Comparison of ENCODE assay signal across 17 cellular contexts in genomic region chr1:156006666-156007376, GRCh38. TPM values are rescaled to one million over a fixed set of nuclear protein-coding genes. Genes with fewer than 3 reads are reported as not detected.
DNase-seq lines count a peak whose midpoint lies in the region; ATAC-seq, FAIRE-seq and TF ChIP-seq lines count a peak whose summit lies in the region.
"Had no signal": no experiment of that assay in that cellular context is flagged by ENCODE, and none has a peak within 500 bp of the region (broad histone marks: within the 10 kb centered on the region; RNA-seq: fewer than 3 reads in every experiment).

No MANE protein-coding gene starts in this region.

- CTCF ChIA-PET in SK-N-SH (lab: Yijun Ruan, JAX), result interaction anchor here (1.4 to 3.3 kb wide), 4 partner anchors 17 to 756 kb away, joined by 3 to 12 read pairs (median 5); no protein-coding TSS in a partner anchor

- peaks cover 47% of the 10 kb centered on the region for H3F3A ChIP-seq in SK-N-SH (replicated peaks; ENCODE audit: insufficient read depth)

- WGBS in SK-N-SH (ENCODE audit: low lambda C conversion rate), result 83% methylated on average over 6 of the region's 7 CpGs
- 80 to 82% methylated on average over 6 to 7 of the region's 7 CpGs for WGBS in ectodermal cell, 2 experiments
- WGBS in pancreas, 2 donors, result 59 to 60% methylated on average over 7 of the region's 7 CpGs

- intact Hi-C loops in pancreas (cut with DNase I), result no loop called here

- no peak overlapping the region for H3K4me3 ChIP-seq in SK-N-SH (ENCODE audit: low read depth in 2 of 2, low read length in 1 of 2)
- no peak overlapping the region for H3K4me3 ChIP-seq in Karpas-422 (ENCODE audit: low read length)
- no peak overlapping the region for H3K4me3 ChIP-seq in ectodermal cell (ENCODE audit: insufficient read depth, low read depth, low read length)
- no peak overlapping the region for H3K4me3 ChIP-seq in pancreas
- H3K4me3 ChIP-seq: left ventricle myocardium inferior, transverse colon had no signal

- TF ChIP-seq EP300 in SK-N-SH (IDR thresholded peaks at IDR 0.05; ENCODE audit: borderline replicate concordance in 1 of 2, low read depth in 1 of 2, low read length in 1 of 2), result no peak

- H2AFZ ChIP-seq in SK-N-SH (ENCODE audit: low read depth), result no peak overlapping the region
- no peak overlapping the region for H2AFZ ChIP-seq in Karpas-422 (ENCODE audit: low read length)

- POLR2A ChIA-PET in SK-N-SH (lab: Yijun Ruan, JAX), result interaction anchor here (0.7 kb wide), 1 partner anchor 75 kb away, joined by 3 read pairs; no protein-coding TSS in a partner anchor

- TF ChIP-seq CTCF in SK-N-SH (IDR thresholded peaks at IDR 0.05) (no peak), pancreas (IDR thresholded peaks at IDR 0.05) (no peak)

- peaks cover 0 to 6% of the 10 kb centered on the region in 2 experiments; a peak in 1 of 4 replicates for H3K4me1 ChIP-seq in SK-N-SH (ENCODE audit: control insufficient read depth in 1 of 2, insufficient read depth in 2 of 2, low read depth in 1 of 2, low read length in 1 of 2)
- peaks cover 4% of the 10 kb centered on the region for H3K4me1 ChIP-seq in Karpas-422 (ENCODE audit: low read length)
- H3K4me1 ChIP-seq in ectodermal cell (ENCODE audit: control insufficient read depth, insufficient read depth, low read length), result peaks cover 22% of the 10 kb centered on the region
- no peaks in the 10 kb centered on the region for H3K4me1 ChIP-seq in pancreas
- H3K4me1 ChIP-seq: left ventricle myocardium inferior had no signal

- no peak overlapping the region for H3K27ac ChIP-seq in SK-N-SH (ENCODE audit: low read depth in 2 of 2, low read length in 1 of 2)
- H3K27ac ChIP-seq in Karpas-422 (ENCODE audit: low read length), result no peak overlapping the region
- H3K27ac ChIP-seq in ectodermal cell (ENCODE audit: insufficient read depth, low read depth, low read length, poor library complexity, severe bottlenecking), result peak overlapping the region; percentile 44
- peak overlapping the region in 1 of 4 donors; percentile 3 for H3K27ac ChIP-seq in pancreas
- H3K27ac ChIP-seq in substantia nigra (ENCODE audit: low read depth, low read length, poor library complexity, severe bottlenecking), result no peak overlapping the region
- H3K27ac ChIP-seq: left ventricle myocardium inferior had no signal

- H3K9me2 ChIP-seq in SK-N-SH (no peaks in the 10 kb centered on the region), Karpas-422 (replicated peaks; ENCODE audit: insufficient read depth, low read length) (no peaks in the 10 kb centered on the region)

- H3K9ac ChIP-seq in SK-N-SH (no peak overlapping the region), Karpas-422 (ENCODE audit: low read length) (no peak overlapping the region)

- no peak for FAIRE-seq in pancreas (lab: Jason Lieb, UNC)

- DNase-seq in SK-N-SH (no peak), Karpas-422 (peak; percentile 34), pancreas (peak in 1 of 6 donors; percentile 29), substantia nigra (lab: John Stamatoyannopoulos, UW) (no peak), DMS114 treated with DMSO at 0.1 percent for 48 hours (lab: John Stamatoyannopoulos, UW; ENCODE audit: unreplicated experiment) (no peak)
- no peak for DNase-seq in stimulated activated CD4-positive, alpha-beta T cell treated with anti-CD3 and anti-CD28 coated beads, Interleukin-15, amount 100 ng/mL, for 24 hours
- DNase-seq: 8988T; Caco-2; Kasumi-1; left ventricle myocardium inferior; NCI-H187; NCI-H748 treated with DMSO at 0.1 percent for 48 hours; SHP77 treated with DMSO at 0.1 percent for 48 hours; stimulated activated CD4-positive, alpha-beta T cell treated with anti-CD3 and anti-CD28 coated beads, Interleukin-12 subunit alpha, Interleukin-12 subunit beta, amount 100 ng/mL, for 4 hours; transverse colon had no signal

- H4K20me1 ChIP-seq in SK-N-SH (ENCODE audit: insufficient read depth) (no peaks in the 10 kb centered on the region; the same call in 1 of the 2 replicates), Karpas-422 (ENCODE audit: insufficient read depth, low read depth, low read length) (no peaks in the 10 kb centered on the region)

- H3K36me3 ChIP-seq in SK-N-SH (replicated peaks in 1 of 2; ENCODE audit: control insufficient read depth in 1 of 2, insufficient read depth in 2 of 2, low read length in 1 of 2), result peaks cover 26 to 29% of the 10 kb centered on the region in 2 experiments
- peaks cover 10% of the 10 kb centered on the region; the same call in 1 of the 2 replicates for H3K36me3 ChIP-seq in Karpas-422 (ENCODE audit: insufficient read depth, low read length)
- peaks cover 16% of the 10 kb centered on the region for H3K36me3 ChIP-seq in ectodermal cell (ENCODE audit: control insufficient read depth, insufficient read depth, low read length)
- H3K36me3 ChIP-seq in pancreas, result peaks cover 2 to 28% (median 19%) of the 10 kb centered on the region in 3 donors

- peak; percentile 32 for ATAC-seq in SK-N-SH treated with all-trans-retinoic acid at 6 μM for 48 hours
- peak in 3 of 4 donors; percentile 16 to 36 (median 27) for ATAC-seq in pancreas

- no peak overlapping the region for H3K4me2 ChIP-seq in SK-N-SH
- H3K4me2 ChIP-seq in Karpas-422 (ENCODE audit: low read depth, low read length, poor library complexity, severe bottlenecking), result no peak overlapping the region

- H3K9me3 ChIP-seq in SK-N-SH, result no peaks in the 10 kb centered on the region
- H3K9me3 ChIP-seq in Karpas-422 (ENCODE audit: low read length), result no peaks in the 10 kb centered on the region
- no peaks in the 10 kb centered on the region for H3K9me3 ChIP-seq in ectodermal cell (ENCODE audit: control insufficient read depth, low read length)
- H3K9me3 ChIP-seq in pancreas, result no peaks in the 10 kb centered on the region
- H3K9me3 ChIP-seq: Caco-2, left ventricle myocardium inferior, transverse colon had no signal

- no peaks in the 10 kb centered on the region for H3K79me2 ChIP-seq in SK-N-SH (ENCODE audit: insufficient read depth)
- H3K79me2 ChIP-seq in Karpas-422 (ENCODE audit: low read length), result no peaks in the 10 kb centered on the region

- TF ChIP-seq RAD21 in SK-N-SH (IDR thresholded peaks at IDR 0.05; ENCODE audit: low read length), result no peak

- H3K27me3 ChIP-seq in SK-N-SH (ENCODE audit: insufficient read depth), result no peaks in the 10 kb centered on the region
- H3K27me3 ChIP-seq in Karpas-422 (ENCODE audit: low read length), result no peaks in the 10 kb centered on the region
- no peaks in the 10 kb centered on the region for H3K27me3 ChIP-seq in ectodermal cell (ENCODE audit: control insufficient read depth, insufficient read depth, low read length, poor library complexity, severe bottlenecking)
- H3K27me3 ChIP-seq in pancreas, result no peaks in the 10 kb centered on the region
- H3K27me3 ChIP-seq: transverse colon had no signal

TF ChIP-seq in SK-N-SH treated with all-trans-retinoic acid at 6 μM for 48 hours, 23 proteins besides CTCF, POLR2A, EP300 and RAD21 (continues in another document):
- TF ChIP-seq ZFP30 (CRISPR knock-in tag; IDR thresholded peaks at IDR 0.05) (no peak), RARB (CRISPR knock-in tag; IDR thresholded peaks at IDR 0.05) (no peak)

RNA-seq across cellular contexts. Expression of gene SSR2, which starts 13.9 kb away (rescaled TPM):
- polyA plus RNA-seq in SK-N-SH (2012; rRNA removed) (1,136 and 1,763 TPM in 2 replicates), pancreas (100 to 1,000 TPM; 180 to 243 TPM)
- 1,047 and 1,419 TPM in 2 replicates for polyA plus RNA-seq in SK-N-SH (2012; cell fraction: cytosol; rRNA removed)
- polyA plus RNA-seq in SK-N-SH (2012; cell fraction: nucleus; rRNA removed), result 443 and 564 TPM in 2 replicates
- total RNA-seq in Karpas-422 (2014; rRNA removed; shearing (Covaris generic); ENCODE audit: low replicate concordance), result 145 and 205 TPM in 2 replicates
- 291 TPM for polyA plus RNA-seq in ectodermal cell (2013, experiment 1 of 4)
- polyA plus RNA-seq in ectodermal cell (2013, experiment 2 of 4), result 312 TPM
- polyA plus RNA-seq in ectodermal cell (2013, experiment 3 of 4), result 261 TPM
- polyA plus RNA-seq in ectodermal cell (2013, experiment 4 of 4), result 314 TPM
- 100 to 1,000 TPM; 160 to 236 (median 202) TPM for total RNA-seq in pancreas

RNA-seq across cellular contexts. Expression of gene ARHGEF2, which starts 28.5 kb away (rescaled TPM):
- polyA plus RNA-seq in SK-N-SH (2012; rRNA removed) (32.4 and 50.8 TPM in 2 replicates), pancreas (10 to 100 TPM; 17.8 to 20.2 TPM)
- polyA plus RNA-seq in SK-N-SH (2012; cell fraction: cytosol; rRNA removed), result 36.5 and 37.6 TPM in 2 replicates
- 165 and 188 TPM in 2 replicates for polyA plus RNA-seq in SK-N-SH (2012; cell fraction: nucleus; rRNA removed)
- 85.1 and 207 TPM in 2 replicates for total RNA-seq in Karpas-422 (2014; rRNA removed; shearing (Covaris generic); ENCODE audit: low replicate concordance)
- polyA plus RNA-seq in ectodermal cell (2013, experiment 1 of 4), result 101 TPM
- 103 TPM for polyA plus RNA-seq in ectodermal cell (2013, experiment 2 of 4)
- 75.5 TPM for polyA plus RNA-seq in ectodermal cell (2013, experiment 3 of 4)
- polyA plus RNA-seq in ectodermal cell (2013, experiment 4 of 4), result 93.8 TPM
- total RNA-seq in pancreas, result 10 to 100 TPM; 10.3 to 39.0 (median 23.8) TPM

RNA-seq across cellular contexts. Expression of gene UBQLN4, which starts 46.8 kb away (rescaled TPM):
- polyA plus RNA-seq in SK-N-SH (2012; rRNA removed), result 37.0 and 45.6 TPM in 2 replicates
- polyA plus RNA-seq in SK-N-SH (2012; cell fraction: cytosol; rRNA removed), result 24.8 and 32.5 TPM in 2 replicates
- 62.8 and 69.2 TPM in 2 replicates for polyA plus RNA-seq in SK-N-SH (2012; cell fraction: nucleus; rRNA removed)
- total RNA-seq in Karpas-422 (2014; rRNA removed; shearing (Covaris generic); ENCODE audit: low replicate concordance), result 29.1 and 37.9 TPM in 2 replicates
- 95.8 TPM for polyA plus RNA-seq in ectodermal cell (2013, experiment 1 of 4)
- 88.1 TPM for polyA plus RNA-seq in ectodermal cell (2013, experiment 2 of 4)
- polyA plus RNA-seq in ectodermal cell (2013, experiment 3 of 4), result 66.5 TPM
- polyA plus RNA-seq in ectodermal cell (2013, experiment 4 of 4), result 76.3 TPM
- total RNA-seq in pancreas, result 10 to 100 TPM; 14.1 to 28.2 (median 16.9) TPM
- 10 to 100 TPM; 18.6 to 24.4 TPM for polyA plus RNA-seq in pancreas

RNA-seq across cellular contexts. Expression of gene LAMTOR2, which starts 47.8 kb away (rescaled TPM):
- polyA plus RNA-seq in SK-N-SH (2012; rRNA removed) (184 and 230 TPM in 2 replicates), pancreas (10 to 100 TPM; 59.4 to 60.1 TPM)
- polyA plus RNA-seq in SK-N-SH (2012; cell fraction: cytosol; rRNA removed), result 164 and 185 TPM in 2 replicates
- polyA plus RNA-seq in SK-N-SH (2012; cell fraction: nucleus; rRNA removed), result 55.1 and 103 TPM in 2 replicates
- 106 and 167 TPM in 2 replicates for total RNA-seq in Karpas-422 (2014; rRNA removed; shearing (Covaris generic); ENCODE audit: low replicate concordance)
- 89.9 TPM for polyA plus RNA-seq in ectodermal cell (2013, experiment 1 of 4)
- 84.4 TPM for polyA plus RNA-seq in ectodermal cell (2013, experiment 2 of 4)
- 96.6 TPM for polyA plus RNA-seq in ectodermal cell (2013, experiment 3 of 4)
- 105 TPM for polyA plus RNA-seq in ectodermal cell (2013, experiment 4 of 4)
- 10 to 100 TPM; 31.7 to 40.1 (median 32.1) TPM for total RNA-seq in pancreas

RNA-seq across cellular contexts. Expression of gene RAB25, which starts 54.1 kb away (rescaled TPM):
- polyA plus RNA-seq in SK-N-SH (2012; rRNA removed) (not detected in 2 replicates), pancreas (10 to 100 TPM; 56.3 to 81.6 TPM)
- 0.17 TPM in 1 of 2 replicates, not detected in the other for polyA plus RNA-seq in SK-N-SH (2012; cell fraction: cytosol; rRNA removed)
- polyA plus RNA-seq in SK-N-SH (2012; cell fraction: nucleus; rRNA removed), result 0.17 and 0.33 TPM in 2 replicates
- not detected in 2 replicates for total RNA-seq in Karpas-422 (2014; rRNA removed; shearing (Covaris generic); ENCODE audit: low replicate concordance)
- 7.1 TPM for polyA plus RNA-seq in ectodermal cell (2013, experiment 1 of 4)
- 7.4 TPM for polyA plus RNA-seq in ectodermal cell (2013, experiment 2 of 4)
- 7.5 TPM for polyA plus RNA-seq in ectodermal cell (2013, experiment 3 of 4)
- polyA plus RNA-seq in ectodermal cell (2013, experiment 4 of 4), result 6.5 TPM
- 10 to 100 TPM; 29.0 to 51.1 (median 34.6) TPM for total RNA-seq in pancreas
- total RNA-seq: left ventricle myocardium inferior had no signal
